25 cellular contexts compared by ENCODE assay signal in the genomic region with DNA sequence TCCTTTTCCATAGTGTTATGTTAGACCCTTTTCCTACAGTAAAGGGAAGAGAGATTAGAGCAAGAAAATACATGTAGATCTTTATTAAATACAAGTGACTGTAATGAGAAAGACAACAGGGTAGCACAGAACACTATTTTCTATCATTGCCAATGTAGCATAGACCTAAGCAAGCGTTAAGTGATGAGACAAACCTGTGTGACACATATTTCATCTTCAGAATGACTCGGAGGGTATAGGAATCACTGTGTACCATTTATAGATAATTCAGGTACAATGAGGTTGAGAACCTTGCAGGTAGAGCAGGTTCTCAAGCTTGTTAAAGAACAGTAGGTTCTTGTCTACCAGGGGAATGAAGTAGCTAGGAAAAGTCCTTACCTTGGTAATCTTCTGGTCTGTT. TPM values are rescaled to one million over a fixed set of nuclear protein-coding genes. Genes with fewer than 3 reads are reported as not detected.
A peak's percentile ranks its signal among the peaks of the same experiment; 100 is the strongest.
DNase-seq lines count a peak whose midpoint lies in the region; ATAC-seq lines count a peak whose summit lies in the region.
"Had no signal": no experiment of that assay in that cellular context is flagged by ENCODE, and none has a peak within 500 bp of the region (broad histone marks: within the 10 kb centered on the region; RNA-seq: fewer than 3 reads in every experiment).

No MANE protein-coding gene starts in this region.

- POLR2A ChIA-PET in activated CD4-positive, alpha-beta T cell treated with anti-CD3 and anti-CD28 coated beads for 36 hours (lab: Charles Lee) = no interaction called here

- H3K27ac Mint-ChIP-seq in activated CD4-positive, alpha-beta T cell treated with anti-CD3 and anti-CD28 coated beads for 36 hours = no peak overlapping the region
- H3K27ac Mint-ChIP-seq in activated T-cell treated with anti-CD3 and anti-CD28 coated beads, Interleukin-2, amount 50 U/mL, for 72 hours = no peak overlapping the region
- peak overlapping the region; percentile 56 for H3K27ac Mint-ChIP-seq in central memory CD8-positive, alpha-beta T cell (ENCODE audit: low read depth)
- H3K27ac Mint-ChIP-seq in stimulated activated effector memory CD8-positive, alpha-beta T cell treated with anti-CD3 and anti-CD28 coated beads, Interleukin-12 subunit alpha, Interleukin-12 subunit beta, amount 100 ng/mL, for 72 hours = peak overlapping the region; percentile 64
- H3K27ac Mint-ChIP-seq: CD4-positive, alpha-beta T cell; GM23338; H9; HFFc6 had no signal

- no peak overlapping the region for H3K4me3 Mint-ChIP-seq in activated CD4-positive, alpha-beta T cell treated with anti-CD3 and anti-CD28 coated beads for 36 hours
- H3K4me3 Mint-ChIP-seq in activated T-cell treated with anti-CD3 and anti-CD28 coated beads, Interleukin-2, amount 50 U/mL, for 72 hours = no peak overlapping the region
- no peak overlapping the region for H3K4me3 Mint-ChIP-seq in central memory CD8-positive, alpha-beta T cell
- no peak overlapping the region for H3K4me3 Mint-ChIP-seq in stimulated activated effector memory CD8-positive, alpha-beta T cell treated with anti-CD3 and anti-CD28 coated beads, Interleukin-12 subunit alpha, Interleukin-12 subunit beta, amount 100 ng/mL, for 72 hours
- H3K4me3 Mint-ChIP-seq: CD14-positive monocyte; CD4-positive, alpha-beta T cell; CD8-positive, alpha-beta memory T cell; GM23338; H9; HFFc6 had no signal

- DNase-seq in activated CD4-positive, alpha-beta T cell treated with anti-CD3 and anti-CD28 coated beads for 36 hours = no peak
- no peak for DNase-seq in activated CD4-positive, alpha-beta T cell treated with anti-CD3 and anti-CD28 coated beads, Interleukin-2, amount 50 U/mL, for 48 hours
- no peak for DNase-seq in activated T-cell treated with anti-CD3 and anti-CD28 coated beads, Interleukin-2, amount 50 U/mL, for 72 hours
- DNase-seq in activated T-cell treated with anti-CD3 and anti-CD28 coated beads, Interleukin-2, amount 50 U/mL, for 48 hours = no peak
- no peak for DNase-seq in central memory CD8-positive, alpha-beta T cell (ENCODE audit: low spot score in 2 of 2)
- DNase-seq in stimulated activated effector memory CD8-positive, alpha-beta T cell treated with anti-CD3 and anti-CD28 coated beads, Interleukin-12 subunit alpha, Interleukin-12 subunit beta, amount 100 ng/mL, for 72 hours (ENCODE audit: low spot score in 2 of 2) = no peak
- no peak for DNase-seq in SKM-1 (lab: John Stamatoyannopoulos, UW; ENCODE audit: unreplicated experiment)
- DNase-seq: 8988T; ACHN; AML-193; BE2C; CD4-positive, alpha-beta T cell; CD8-positive, alpha-beta memory T cell; DMS 273 treated with DMSO at 0.1 percent for 48 hours; DMS79; EL; GDM1; H9; HFFc6 had no signal

- no peaks in the 10 kb centered on the region for H3K9me3 Mint-ChIP-seq in activated CD4-positive, alpha-beta T cell treated with anti-CD3 and anti-CD28 coated beads for 36 hours (ENCODE audit: low read depth)
- no peaks in the 10 kb centered on the region for H3K9me3 Mint-ChIP-seq in activated T-cell treated with anti-CD3 and anti-CD28 coated beads, Interleukin-2, amount 50 U/mL, for 72 hours
- no peaks in the 10 kb centered on the region for H3K9me3 Mint-ChIP-seq in central memory CD8-positive, alpha-beta T cell
- H3K9me3 Mint-ChIP-seq in stimulated activated effector memory CD8-positive, alpha-beta T cell treated with anti-CD3 and anti-CD28 coated beads, Interleukin-12 subunit alpha, Interleukin-12 subunit beta, amount 100 ng/mL, for 72 hours = no peaks in the 10 kb centered on the region
- H3K9me3 Mint-ChIP-seq: CD14-positive monocyte; CD4-positive, alpha-beta T cell; CD8-positive, alpha-beta memory T cell; GM23338; H9; HFFc6 had no signal

- peaks cover 31% of the 10 kb centered on the region for H3K4me1 Mint-ChIP-seq in activated CD4-positive, alpha-beta T cell treated with anti-CD3 and anti-CD28 coated beads for 36 hours
- peaks cover 20% of the 10 kb centered on the region for H3K4me1 Mint-ChIP-seq in activated T-cell treated with anti-CD3 and anti-CD28 coated beads, Interleukin-2, amount 50 U/mL, for 72 hours (ENCODE audit: low read depth)
- H3K4me1 Mint-ChIP-seq in central memory CD8-positive, alpha-beta T cell = peaks cover 30% of the 10 kb centered on the region
- H3K4me1 Mint-ChIP-seq in stimulated activated effector memory CD8-positive, alpha-beta T cell treated with anti-CD3 and anti-CD28 coated beads, Interleukin-12 subunit alpha, Interleukin-12 subunit beta, amount 100 ng/mL, for 72 hours = peaks cover 40% of the 10 kb centered on the region
- H3K4me1 Mint-ChIP-seq: CD14-positive monocyte, GM23338 had no signal

- no peaks in the 10 kb centered on the region for H3K27me3 Mint-ChIP-seq in activated CD4-positive, alpha-beta T cell treated with anti-CD3 and anti-CD28 coated beads for 36 hours
- H3K27me3 Mint-ChIP-seq in activated T-cell treated with anti-CD3 and anti-CD28 coated beads, Interleukin-2, amount 50 U/mL, for 72 hours (ENCODE audit: low read depth) = no peaks in the 10 kb centered on the region
- no peaks in the 10 kb centered on the region for H3K27me3 Mint-ChIP-seq in central memory CD8-positive, alpha-beta T cell
- H3K27me3 Mint-ChIP-seq: CD4-positive, alpha-beta T cell; CD8-positive, alpha-beta memory T cell had no signal

- peaks cover 59% of the 10 kb centered on the region for H3K36me3 Mint-ChIP-seq in activated CD4-positive, alpha-beta T cell treated with anti-CD3 and anti-CD28 coated beads for 36 hours (ENCODE audit: low read depth)
- H3K36me3 Mint-ChIP-seq in activated T-cell treated with anti-CD3 and anti-CD28 coated beads, Interleukin-2, amount 50 U/mL, for 72 hours (ENCODE audit: insufficient read depth in 2 of 2) = peaks cover 5 to 12% of the 10 kb centered on the region in 2 donors
- peaks cover 46% of the 10 kb centered on the region for H3K36me3 Mint-ChIP-seq in central memory CD8-positive, alpha-beta T cell (ENCODE audit: insufficient read depth)
- H3K36me3 Mint-ChIP-seq in stimulated activated effector memory CD8-positive, alpha-beta T cell treated with anti-CD3 and anti-CD28 coated beads, Interleukin-12 subunit alpha, Interleukin-12 subunit beta, amount 100 ng/mL, for 72 hours = peaks cover 100% of the 10 kb centered on the region

- CTCF ChIA-PET in activated CD4-positive, alpha-beta T cell treated with anti-CD3 and anti-CD28 coated beads for 36 hours (lab: Charles Lee) = no interaction called here

- ATAC-seq in activated CD4-positive, alpha-beta T cell treated with anti-CD3 and anti-CD28 coated beads for 36 hours = peak; percentile 56
- peak; percentile 54 to 70 for ATAC-seq in activated T-cell treated with anti-CD3 and anti-CD28 coated beads, Interleukin-2, amount 50 U/mL, for 72 hours (replicated peaks in 1 of 2)
- ATAC-seq in central memory CD8-positive, alpha-beta T cell (replicated peaks; ENCODE audit: extremely low read depth, poor library complexity, severe bottlenecking) = no peak
- peak; percentile 70 for ATAC-seq in stimulated activated effector memory CD8-positive, alpha-beta T cell treated with anti-CD3 and anti-CD28 coated beads, Interleukin-12 subunit alpha, Interleukin-12 subunit beta, amount 100 ng/mL, for 72 hours
- no peak for ATAC-seq in GM19395 (IDR thresholded peaks at IDR 0.05; ENCODE audit: unreplicated experiment)
- ATAC-seq: A549, GM12878, GM23338, HCT116 had no signal

- intact Hi-C loops in activated CD4-positive, alpha-beta T cell treated with anti-CD3 and anti-CD28 coated beads for 36 hours (cut with DNase I, micrococcal nuclease) = loop anchor here (2.0 to 10.0 kb wide), 2 partner anchors 14 to 112 kb away; partner anchors contain the start of gene NOL10 (in 1 of the 2)

RNA-seq across cellular contexts. Expression of gene PDIA6, which starts 15.9 kb away (rescaled TPM):
- 100 to 1,000 TPM; 123 to 157 TPM for total RNA-seq in activated CD4-positive, alpha-beta T cell treated with anti-CD3 and anti-CD28 coated beads for 36 hours
- 100 to 1,000 TPM in 1 of 2 donors, 10 to 100 TPM in 1; 79.3 to 131 TPM for total RNA-seq in activated T-cell treated with anti-CD3 and anti-CD28 coated beads, Interleukin-2, amount 50 U/mL, for 72 hours

Comparison
In these comparisons a context has a peak if more than half of its experiments do, and no peak if none do; other contexts are left out.
1. ATAC-seq: peak in activated CD4-positive, alpha-beta T cell treated with anti-CD3 and anti-CD28 coated beads for 36 hours (single experiment), activated T-cell treated with anti-CD3 and anti-CD28 coated beads, Interleukin-2, amount 50 U/mL, for 72 hours (2 of 2) and stimulated activated effector memory CD8-positive, alpha-beta T cell treated with anti-CD3 and anti-CD28 coated beads, Interleukin-12 subunit alpha, Interleukin-12 subunit beta, amount 100 ng/mL, for 72 hours (single experiment); none in central memory CD8-positive, alpha-beta T cell (single experiment) and GM19395 (single experiment).
2. H3K27ac Mint-ChIP-seq: peak in central memory CD8-positive, alpha-beta T cell (single experiment) and stimulated activated effector memory CD8-positive, alpha-beta T cell treated with anti-CD3 and anti-CD28 coated beads, Interleukin-12 subunit alpha, Interleukin-12 subunit beta, amount 100 ng/mL, for 72 hours (single experiment); none in activated CD4-positive, alpha-beta T cell treated with anti-CD3 and anti-CD28 coated beads for 36 hours (single experiment) and activated T-cell treated with anti-CD3 and anti-CD28 coated beads, Interleukin-2, amount 50 U/mL, for 72 hours (single experiment).